ENCODE assay signal across 8 cellular contexts in genomic region chr1:43453442-43454269, GRCh38. TPM values are rescaled to one million over a fixed set of nuclear protein-coding genes. Genes with fewer than 3 reads are reported as not detected.
DNase-seq lines count a peak whose midpoint lies in the region; ATAC-seq and TF ChIP-seq lines count a peak whose summit lies in the region.

HYI (minus strand) TSS chr1:43453931; CDS start chr1:43453793, 138 bp downstream.

- no peaks in the 10 kb centered on the region for H3K9me3 ChIP-seq in liver (ENCODE audit: control insufficient read depth in 4 of 4, low read length in 3 of 4)

- TF ChIP-seq RAD21 in liver (IDR thresholded peaks at IDR 0.05), result no peak

- H3K4me1 ChIP-seq in liver (ENCODE audit: control insufficient read depth in 4 of 4, insufficient read depth in 4 of 4, low read length in 3 of 4), result peaks cover 5 to 39% (median 27%) of the 10 kb centered on the region in 4 donors

- H3K36me3 ChIP-seq in BJ (ENCODE audit: control insufficient read depth, insufficient read depth, low read length), result peaks cover 22% of the 10 kb centered on the region
- H3K36me3 ChIP-seq in liver (ENCODE audit: control insufficient read depth in 4 of 4, insufficient read depth in 3 of 4, low read depth in 1 of 4, low read length in 3 of 4), result peaks cover 9 to 19% (median 15%) of the 10 kb centered on the region in 4 donors

- H3K27me3 ChIP-seq in BJ (ENCODE audit: control insufficient read depth, insufficient read depth, low read length) (no peaks in the 10 kb centered on the region), dorsolateral prefrontal cortex (no peaks in the 10 kb centered on the region), liver (ENCODE audit: control insufficient read depth in 4 of 4, insufficient read depth in 4 of 4, low read length in 3 of 4) (no peaks in the 10 kb centered on the region)

- peak within 1 kb of the TSS; percentile 76 to 96 (median 92) for H3K27ac ChIP-seq in dorsolateral prefrontal cortex
- peak within 1 kb of the TSS; percentile 58 to 80 for H3K27ac ChIP-seq in liver (ENCODE audit: low read depth in 1 of 2, low read length in 2 of 2)

- H3K4me3 ChIP-seq in BJ (ENCODE audit: low read depth, low read length), result peak within 1 kb of the TSS; percentile 45
- H3K4me3 ChIP-seq in dorsolateral prefrontal cortex, result peak within 1 kb of the TSS; percentile 43 to 78 (median 65)
- peak within 1 kb of the TSS; percentile 67 to 80 (median 76) for H3K4me3 ChIP-seq in liver (ENCODE audit: low read depth in 1 of 3, low read length in 3 of 3)

- DNase-seq in BJ (ENCODE audit: low read depth), result peak; percentile 51
- peak; percentile 86 for DNase-seq in HCEC 1CT
- DNase-seq in NCI-H345 treated with DMSO at 0.1 percent for 48 hours (lab: John Stamatoyannopoulos, UW; ENCODE audit: unreplicated experiment), result peak; percentile 54
- DNase-seq in activated CD4-positive, alpha-beta T cell treated with anti-CD3 and anti-CD28 coated beads, Interleukin-2, amount 50 U/mL, for 48 hours, result peak; percentile 74 to 83
- peak; percentile 62 to 89 (median 82) for DNase-seq in dorsolateral prefrontal cortex
- DNase-seq in stimulated activated CD4-positive, alpha-beta T cell treated with anti-CD3 and anti-CD28 coated beads, Interleukin-2, amount 100 ng/mL, for 48 hours, result peak; percentile 59 to 61

- peak within 1 kb of the TSS; percentile 72 to 79 for H3K9ac ChIP-seq in liver (ENCODE audit: low read depth in 1 of 2, low read length in 2 of 2)

- WGBS in liver, result 1% methylated on average over 87 of the region's 87 CpGs

- POLR2A ChIA-PET in BJ (lab: Charles Lee), result interaction anchor here (0.6 to 0.7 kb wide), 2 partner anchors 129 to 346 kb away, joined by 5 to 8 read pairs; no protein-coding TSS in a partner anchor

- intact Hi-C loops in dorsolateral prefrontal cortex (cut with DNase I), result loop anchor here in 1 of 2 donors (10.0 kb wide), 3 partner anchors 71 to 581 kb away; partner anchors contain the start of genes SLC6A9 and ST3GAL3

- no peak for TF ChIP-seq CTCF in BJ (IDR thresholded peaks at IDR 0.05; ENCODE audit: insufficient read depth, low read depth, low read length)
- peak in 1 of 56 donors; percentile 13 for TF ChIP-seq CTCF in dorsolateral prefrontal cortex (IDR thresholded peaks at IDR 0.05 in 54 of 56, conservative IDR thresholded peaks at IDR 0.05 in 2 of 56; ENCODE audit: low read depth in 1 of 56, partially characterized antibody in 56 of 56)
- TF ChIP-seq CTCF in liver (IDR thresholded peaks at IDR 0.05; ENCODE audit: low read depth, low read length, missing input control), result no peak

- no peak for ATAC-seq in HG03432 (IDR thresholded peaks at IDR 0.05; ENCODE audit: unreplicated experiment)

- CTCF ChIA-PET in BJ (lab: Yijun Ruan, JAX), result interaction anchor here (0.9 to 1.9 kb wide), 5 partner anchors 11 to 634 kb away, joined by 3 to 5 read pairs (median 4); no protein-coding TSS in a partner anchor

TF ChIP-seq in liver, 16 proteins besides CTCF, POLR2A, EP300 and RAD21:
- TF ChIP-seq JUND (IDR thresholded peaks at IDR 0.05) (no peak), YY1 (IDR thresholded peaks at IDR 0.05) (no peak), SP1 (IDR thresholded peaks at IDR 0.05) (no peak), ATF3 (IDR thresholded peaks at IDR 0.05) (no peak), EGR1 (IDR thresholded peaks at IDR 0.05; ENCODE audit: low read depth in 2 of 2) (no peak), FOXA2 (IDR thresholded peaks at IDR 0.05) (no peak), RXRA (IDR thresholded peaks at IDR 0.05) (no peak), MAX (IDR thresholded peaks at IDR 0.05) (no peak), TAF1 (conservative IDR thresholded peaks at IDR 0.05) (no peak)

RNA-seq across cellular contexts. Expression of gene HYI, which starts in this region (rescaled TPM):
- polyA plus RNA-seq in BJ (2011; rRNA removed) (38.1 and 59.4 TPM in 2 replicates), liver (10 to 100 TPM; 32.7 to 34.9 TPM)
- 14.9 and 19.6 TPM in 2 replicates for polyA minus RNA-seq in BJ (2011; rRNA and poly(A)+ RNA removed)
- total RNA-seq in dorsolateral prefrontal cortex (10 to 100 TPM; 19.3 to 50.2 (median 31.1) TPM), liver (10 to 100 TPM; 26.9 to 27.0 TPM)
